In genomic region chr5:89572696-89573095, GRCh38 we compare ENCODE assay signal across 24 cellular contexts.
DNase-seq lines count a peak whose midpoint lies in the region; ATAC-seq and TF ChIP-seq lines count a peak whose summit lies in the region.
"Had no signal": no experiment of that assay in that cellular context is flagged by ENCODE, and none has a peak within 500 bp of the region (broad histone marks: within the 10 kb centered on the region; RNA-seq: fewer than 3 reads in every experiment).

No MANE protein-coding gene starts in this region.

- H3K27ac ChIP-seq in mesendoderm (ENCODE audit: low read depth, low read length): no peak overlapping the region
- H3K27ac ChIP-seq: BLaER1 treated with 17β-estradiol and CSF1 and Interleukin-3, amounts not matched to agents 10 nM and 100 nM; RWPE1; thyroid gland had no signal

- H3K56ac ChIP-seq in mesendoderm (ENCODE audit: low read length): no peak overlapping the region

- H3K9me3 Mint-ChIP-seq in activated naive CD4-positive, alpha-beta T cell treated with anti-CD3 and anti-CD28 coated beads, Interleukin-2, amount 10 ng/mL, durations not matched to agents 7 days and 5 days: no peaks in the 10 kb centered on the region
- H3K9me3 Mint-ChIP-seq: activated T-cell treated with anti-CD3 and anti-CD28 coated beads, Interleukin-2, amount 50 U/mL, for 4 hours; stimulated activated memory B cell treated with anti-CD40 and anti-IgM and Interleukin-4, amounts not matched to agents 10 μg/mL and 1 μg/mL and 100 μg/mL, for 72 hours had no signal

- H3K4me2 ChIP-seq in mesendoderm (ENCODE audit: low read length): no peak overlapping the region
- H3K4me2 ChIP-seq: BLaER1 treated with 17β-estradiol and CSF1 and Interleukin-3, amounts not matched to agents 10 nM and 100 nM had no signal

- no peak overlapping the region for H3K18ac ChIP-seq in mesendoderm (ENCODE audit: low read length)

- no peaks in the 10 kb centered on the region for H3K79me1 ChIP-seq in mesendoderm (ENCODE audit: low read length)

- H2BK5ac ChIP-seq in mesendoderm (ENCODE audit: low read length): no peak overlapping the region

- no peak for TF ChIP-seq CTCF in epithelial cell of esophagus (IDR thresholded peaks at IDR 0.05; ENCODE audit: insufficient read depth, low read depth, low read length, missing control alignments)

- H3K36me3 ChIP-seq in mesendoderm (ENCODE audit: control insufficient read depth, insufficient read depth, low read length): no peaks in the 10 kb centered on the region
- H3K36me3 ChIP-seq: BLaER1 treated with 17β-estradiol and CSF1 and Interleukin-3, amounts not matched to agents 10 nM and 100 nM; thyroid gland had no signal

- H2BK15ac ChIP-seq in mesendoderm (replicated peaks; ENCODE audit: low read depth): no peak overlapping the region

- DNase-seq in Daoy (ENCODE audit: low read depth) (peak; percentile 61), OCI-M1 (lab: John Stamatoyannopoulos, UW) (peak; percentile 27), epithelial cell of esophagus (ENCODE audit: low read depth) (peak; percentile 10), mesendoderm (peak; percentile 13), Kasumi-1 (lab: John Stamatoyannopoulos, UW) (no peak), ureter (ENCODE audit: low spot score) (no peak)
- DNase-seq in activated naive CD4-positive, alpha-beta T cell treated with anti-CD3 and anti-CD28 coated beads, Interleukin-2, amount 10 ng/mL, durations not matched to agents 7 days and 5 days: no peak
- DNase-seq: activated CD4-positive, alpha-beta T cell treated with anti-CD3 and anti-CD28 coated beads, Interleukin-2, amount 50 U/mL, for 48 hours; activated T-cell treated with anti-CD3 and anti-CD28 coated beads, Interleukin-2, amount 50 U/mL, for 4 hours; DMS 273 treated with DMSO at 0.1 percent for 48 hours; H7; naive thymus-derived CD4-positive, alpha-beta T cell; NCI-H1417 treated with DMSO at 0.1 percent for 48 hours; NCI-H446; NK-92 treated with Interleukin-12 subunit alpha and Interleukin-12 subunit beta, amount 100 ng/mL, for 24 hours; stimulated activated CD4-positive, alpha-beta T cell treated with anti-CD3 and anti-CD28 coated beads, Interleukin-12 subunit alpha, Interleukin-12 subunit beta, amount 100 ng/mL, for 4 hours; thyroid gland had no signal

- H3K4me1 ChIP-seq in mesendoderm (ENCODE audit: control insufficient read depth, low read depth, low read length): no peaks in the 10 kb centered on the region
- H3K4me1 ChIP-seq: BLaER1 treated with 17β-estradiol and CSF1 and Interleukin-3, amounts not matched to agents 10 nM and 100 nM; thyroid gland had no signal

- H2AK5ac ChIP-seq in mesendoderm (ENCODE audit: low read length): no peak overlapping the region

- WGBS in mesendoderm (ENCODE audit: extremely low coverage, insufficient coverage, low lambda C conversion rate): no CpG with 5 or more reads among the region's 2 CpGs

- H3K79me2 ChIP-seq in mesendoderm (ENCODE audit: control insufficient read depth, insufficient read depth, low read length): no peaks in the 10 kb centered on the region

- no peak overlapping the region for H3K27ac Mint-ChIP-seq in activated naive CD4-positive, alpha-beta T cell treated with anti-CD3 and anti-CD28 coated beads, Interleukin-2, amount 10 ng/mL, durations not matched to agents 7 days and 5 days
- H3K27ac Mint-ChIP-seq: naive thymus-derived CD4-positive, alpha-beta T cell; progenitor cell of endocrine pancreas; stimulated activated memory B cell treated with anti-CD40 and anti-IgM and Interleukin-4, amounts not matched to agents 10 μg/mL and 1 μg/mL and 100 μg/mL, for 72 hours had no signal

- H3K4me1 Mint-ChIP-seq in activated naive CD4-positive, alpha-beta T cell treated with anti-CD3 and anti-CD28 coated beads, Interleukin-2, amount 10 ng/mL, durations not matched to agents 7 days and 5 days: no peaks in the 10 kb centered on the region
- H3K4me1 Mint-ChIP-seq: central memory CD8-positive, alpha-beta T cell; naive thymus-derived CD4-positive, alpha-beta T cell; stimulated activated memory B cell treated with anti-CD40 and anti-IgM and Interleukin-4, amounts not matched to agents 10 μg/mL and 1 μg/mL and 100 μg/mL, for 72 hours had no signal

- H3K27me3 ChIP-seq in mesendoderm (ENCODE audit: insufficient read depth, low read length, poor library complexity): no peaks in the 10 kb centered on the region
- H3K27me3 ChIP-seq: BLaER1 treated with 17β-estradiol and CSF1 and Interleukin-3, amounts not matched to agents 10 nM and 100 nM; thyroid gland had no signal

- H4K8ac ChIP-seq in mesendoderm (ENCODE audit: low read depth, low read length): no peak overlapping the region

- H3K4me3 ChIP-seq in epithelial cell of esophagus (ENCODE audit: low read length) (no peak overlapping the region), mesendoderm (ENCODE audit: low read length) (no peak overlapping the region)
- H3K4me3 ChIP-seq: BLaER1 treated with 17β-estradiol and CSF1 and Interleukin-3, amounts not matched to agents 10 nM and 100 nM; lung; thyroid gland had no signal

- no peak overlapping the region for H4K5ac ChIP-seq in mesendoderm (ENCODE audit: low read length)

- H3K9ac ChIP-seq in mesendoderm (ENCODE audit: low read length): no peak overlapping the region
- H3K9ac ChIP-seq: BLaER1 treated with 17β-estradiol and CSF1 and Interleukin-3, amounts not matched to agents 10 nM and 100 nM had no signal

- H3K23ac ChIP-seq in mesendoderm (ENCODE audit: low read length): no peak overlapping the region

- CTCF ChIA-PET in activated naive CD4-positive, alpha-beta T cell treated with anti-CD3 and anti-CD28 coated beads, Interleukin-2, amount 10 ng/mL, durations not matched to agents 7 days and 5 days (lab: Charles Lee): no interaction called here

- H2BK120ac ChIP-seq in mesendoderm (ENCODE audit: low read depth, low read length): no peak overlapping the region

- H3K4me3 Mint-ChIP-seq in activated naive CD4-positive, alpha-beta T cell treated with anti-CD3 and anti-CD28 coated beads, Interleukin-2, amount 10 ng/mL, durations not matched to agents 7 days and 5 days: no peak overlapping the region
- H3K4me3 Mint-ChIP-seq: activated T-cell treated with anti-CD3 and anti-CD28 coated beads, Interleukin-2, amount 50 U/mL, for 4 hours; central memory CD8-positive, alpha-beta T cell; naive thymus-derived CD4-positive, alpha-beta T cell; stimulated activated memory B cell treated with anti-CD40 and anti-IgM and Interleukin-4, amounts not matched to agents 10 μg/mL and 1 μg/mL and 100 μg/mL, for 72 hours had no signal

- H3K36me3 Mint-ChIP-seq in activated naive CD4-positive, alpha-beta T cell treated with anti-CD3 and anti-CD28 coated beads, Interleukin-2, amount 10 ng/mL, durations not matched to agents 7 days and 5 days: no peaks in the 10 kb centered on the region
- H3K36me3 Mint-ChIP-seq: naive thymus-derived CD4-positive, alpha-beta T cell; stimulated activated memory B cell treated with anti-CD40 and anti-IgM and Interleukin-4, amounts not matched to agents 10 μg/mL and 1 μg/mL and 100 μg/mL, for 72 hours had no signal

- H3K4ac ChIP-seq in mesendoderm (ENCODE audit: low read depth, low read length): peak overlapping the region; percentile 16

- H3K27me3 Mint-ChIP-seq in activated naive CD4-positive, alpha-beta T cell treated with anti-CD3 and anti-CD28 coated beads, Interleukin-2, amount 10 ng/mL, durations not matched to agents 7 days and 5 days: no peaks in the 10 kb centered on the region
- H3K27me3 Mint-ChIP-seq: central memory CD8-positive, alpha-beta T cell; naive thymus-derived CD4-positive, alpha-beta T cell; progenitor cell of endocrine pancreas; stimulated activated memory B cell treated with anti-CD40 and anti-IgM and Interleukin-4, amounts not matched to agents 10 μg/mL and 1 μg/mL and 100 μg/mL, for 72 hours had no signal

- no peak for ATAC-seq in GM19395 (IDR thresholded peaks at IDR 0.05; ENCODE audit: unreplicated experiment)
- ATAC-seq: activated T-cell treated with anti-CD3 and anti-CD28 coated beads, Interleukin-2, amount 50 U/mL, for 4 hours; naive thymus-derived CD4-positive, alpha-beta T cell; stimulated activated memory B cell treated with anti-CD40 and anti-IgM and Interleukin-4, amounts not matched to agents 10 μg/mL and 1 μg/mL and 100 μg/mL, for 72 hours had no signal

Comparison
In these comparisons a context has a peak if more than half of its experiments do, and no peak if none do; other contexts are left out.
1. DNase-seq: peak in Daoy (single experiment), OCI-M1 (single experiment), epithelial cell of esophagus (single experiment) and mesendoderm (single experiment); none in Kasumi-1 (0 of 2), ureter (single experiment) and activated naive CD4-positive, alpha-beta T cell treated with anti-CD3 and anti-CD28 coated beads, Interleukin-2, amount 10 ng/mL, durations not matched to agents 7 days and 5 days (single experiment).